ENCODE assay signal across 19 cellular contexts in the genomic region with DNA sequence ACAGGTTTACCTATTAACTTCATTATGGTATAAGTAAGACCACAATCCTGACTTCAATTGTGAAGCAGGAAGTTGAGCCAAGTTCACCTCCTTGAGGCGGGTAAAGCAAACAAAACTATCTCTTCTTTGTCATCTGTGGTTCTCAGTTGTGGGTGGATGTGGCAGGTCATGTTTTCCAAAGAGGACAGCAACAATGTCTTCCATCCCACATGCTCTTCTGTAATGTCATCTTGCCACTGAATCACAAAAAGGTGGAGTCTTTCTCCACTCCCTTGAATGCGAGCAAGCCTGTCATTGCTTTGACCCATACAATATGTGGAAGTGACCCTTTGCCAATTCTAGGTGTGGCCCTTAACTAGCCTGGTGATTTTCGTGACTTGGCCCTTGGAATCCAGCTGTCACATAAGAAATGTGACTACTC.
"Had no signal": no experiment of that assay in that cellular context is flagged by ENCODE, and none has a peak within 500 bp of the region (broad histone marks: within the 10 kb centered on the region; RNA-seq: fewer than 3 reads in every experiment).

No MANE protein-coding gene starts in this region.

- H3K4me3 ChIP-seq: ascending aorta, cardiac muscle cell, gastrocnemius medialis, hepatocyte, skin epidermis, tibial artery, vagina had no signal

- H3K27ac ChIP-seq: ascending aorta, cardiac muscle cell, gastrocnemius medialis, hepatocyte, parathyroid adenoma, tibial artery, vagina, VCaP had no signal

- H3K9ac ChIP-seq: parathyroid adenoma had no signal

- FAIRE-seq: kidney had no signal

- H3K79me2 ChIP-seq: hepatocyte, parathyroid adenoma had no signal

- H3K27me3 ChIP-seq: ascending aorta, cardiac muscle cell, gastrocnemius medialis, hepatocyte, tibial artery, vagina had no signal

- ATAC-seq: activated CD4-positive, alpha-beta T cell treated with anti-CD3 and anti-CD28 coated beads for 36 hours; activated CD8-positive, alpha-beta T cell treated with anti-CD3 and anti-CD28 coated beads for 36 hours; activated T-cell treated with anti-CD3 and anti-CD28 coated beads, Interleukin-2, amount 50 U/mL, for 72 hours; gastrocnemius medialis; stimulated activated effector memory CD8-positive, alpha-beta T cell treated with anti-CD3 and anti-CD28 coated beads, Interleukin-12 subunit alpha, Interleukin-12 subunit beta, amount 100 ng/mL, for 72 hours had no signal

- H3K9me3 ChIP-seq: gastrocnemius medialis, vagina had no signal

- H3K4me2 ChIP-seq: hepatocyte had no signal

- DNase-seq: activated CD4-positive, alpha-beta T cell treated with anti-CD3 and anti-CD28 coated beads for 36 hours; activated CD8-positive, alpha-beta memory T cell treated with anti-CD3 and anti-CD28 coated beads, Interleukin-2, amount 50 U/mL, for 4 hours; activated CD8-positive, alpha-beta T cell treated with anti-CD3 and anti-CD28 coated beads for 36 hours; activated gamma-delta T cell treated with Interleukin-2 at 50 U/mL for 16 hours; activated T-cell treated with anti-CD3 and anti-CD28 coated beads, Interleukin-2, amount 50 U/mL, for 72 hours; gastrocnemius medialis; kidney; naive B cell; retina; T-helper 9 cell; tibial artery had no signal

- H3K4me1 ChIP-seq: ascending aorta, parathyroid adenoma, tibial artery, vagina had no signal

- H3K36me3 ChIP-seq: ascending aorta, cardiac muscle cell, gastrocnemius medialis, tibial artery, vagina had no signal

- H2AFZ ChIP-seq: hepatocyte, parathyroid adenoma had no signal
